In the genomic region with DNA sequence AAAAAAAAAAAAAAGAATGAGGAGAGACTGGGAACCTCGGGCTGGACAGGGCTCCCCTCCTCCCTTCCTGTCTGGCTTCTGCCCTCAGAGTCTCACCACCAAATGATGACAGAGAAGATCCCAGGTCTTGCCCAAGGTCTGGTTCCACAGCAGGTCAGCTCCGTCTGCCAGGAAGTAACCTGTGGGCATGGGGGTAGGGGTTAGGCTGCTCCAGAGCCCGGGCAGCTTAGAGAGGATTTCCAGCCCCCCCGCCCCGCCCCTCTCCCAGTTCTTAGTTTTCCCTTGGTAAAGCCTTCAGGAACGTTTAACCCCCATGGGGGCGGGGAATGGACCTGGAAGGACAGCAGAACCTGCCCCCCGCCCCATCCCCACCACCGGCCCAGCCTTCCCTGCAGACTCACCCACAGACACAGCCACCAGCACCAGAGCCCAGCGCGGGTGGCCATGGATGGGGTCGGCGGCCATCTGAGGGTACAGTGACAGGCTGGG, we compare ENCODE assay signal across 8 cellular contexts. TPM values are rescaled to one million over a fixed set of nuclear protein-coding genes. Genes with fewer than 3 reads are reported as not detected.
DNase-seq lines count a peak whose midpoint lies in the region; ATAC-seq, FAIRE-seq and TF ChIP-seq lines count a peak whose summit lies in the region.

No MANE protein-coding gene starts in this region.

- WGBS in H1 (ENCODE audit: extremely low coverage in 1 of 2, insufficient coverage in 1 of 2, insufficient read length in 1 of 2, insufficient replicate concordance in 2 of 2, low coverage in 1 of 2, low lambda C conversion rate in 2 of 2, missing lambda C conversion rate in 1 of 2), 2 experiments, result 20% methylated on average over 4 of the region's 13 CpGs; no CpG with 5 or more reads in 1 of the 2 experiments

- H3K23ac ChIP-seq in H1 (ENCODE audit: insufficient read length), result no peak overlapping the region

- TF ChIP-seq RAD21 in H1 (IDR thresholded peaks at IDR 0.05 in 1 of 2, conservative IDR thresholded peaks at IDR 0.05 in 1 of 2; ENCODE audit: low read depth in 2 of 2, low read length in 2 of 2), result no peak

- H4K20me1 ChIP-seq in H1 (replicated peaks in 1 of 2; ENCODE audit: control insufficient read depth in 1 of 2, insufficient read depth in 2 of 2, low read length in 2 of 2), result peaks cover 0 to 5% of the 10 kb centered on the region in 2 experiments

- H3K9ac ChIP-seq in H1 (replicated peaks in 1 of 4; ENCODE audit: extremely low read depth in 1 of 4, low read depth in 3 of 4, low read length in 3 of 4) (no peak overlapping the region), mucosa of stomach (ENCODE audit: low read length) (peak overlapping the region; percentile 81)

- H3K4me2 ChIP-seq in H1 (ENCODE audit: insufficient read depth in 1 of 2, low read depth in 2 of 2, low read length in 2 of 2), result peak overlapping the region; percentile 88 to 95

- ATAC-seq in GM21723 (IDR thresholded peaks at IDR 0.05; ENCODE audit: unreplicated experiment), result no peak
- no peak for ATAC-seq in GM18517 (IDR thresholded peaks at IDR 0.05; ENCODE audit: unreplicated experiment)
- no peak for ATAC-seq in GM18498 (IDR thresholded peaks at IDR 0.05; ENCODE audit: unreplicated experiment)

- no peak overlapping the region for H4K8ac ChIP-seq in H1 (ENCODE audit: extremely low read depth, insufficient read depth, low read length)

- no peak overlapping the region for H3K27ac ChIP-seq in H1 (ENCODE audit: low read depth, low read length)

- POLR2A ChIA-PET in AG04449 (lab: Yijun Ruan, JAX) (no interaction called here), H1 (lab: Charles Lee; ENCODE audit: partially characterized antibody) (interaction anchor here (0.7 to 1.5 kb wide), 3 partner anchors 8 to 64 kb away, joined by 3 to 4 read pairs (median 3); no protein-coding TSS in a partner anchor)

- peaks cover 3% of the 10 kb centered on the region; the same call in 1 of the 2 replicates for H3K79me1 ChIP-seq in H1 (ENCODE audit: low read depth, low read length)

- no peak overlapping the region for H2AK5ac ChIP-seq in H1 (ENCODE audit: low read depth, low read length)

- H3K36me3 ChIP-seq in H1 (ENCODE audit: control insufficient read depth in 2 of 4, insufficient read depth in 4 of 4, low read length in 3 of 4) (no peaks in the 10 kb centered on the region), mucosa of stomach (ENCODE audit: control insufficient read depth, insufficient read depth, low read length) (peaks cover 16% of the 10 kb centered on the region)

- H2AFZ ChIP-seq in H1 (ENCODE audit: low read length), result no peak overlapping the region

- no peak for TF ChIP-seq POLR2A in H1 (IDR thresholded peaks at IDR 0.05; ENCODE audit: control extremely low read depth in 1 of 2, low read depth in 2 of 2, low read length in 2 of 2)

- no peak overlapping the region for H2BK5ac ChIP-seq in H1 (ENCODE audit: low read depth, low read length)

- H4K91ac ChIP-seq in H1 (replicated peaks; ENCODE audit: insufficient read length, low read length), result no peak overlapping the region

- no peak overlapping the region for H2BK15ac ChIP-seq in H1 (ENCODE audit: low read length)

- no peak for TF ChIP-seq EP300 in H1 (IDR thresholded peaks at IDR 0.05; ENCODE audit: borderline replicate concordance in 1 of 2, low read depth in 2 of 2, low read length in 2 of 2)

- FAIRE-seq in H1 (lab: Jason Lieb, UNC), result no peak

- no peak overlapping the region for H4K5ac ChIP-seq in H1 (ENCODE audit: insufficient read length, low read depth, low read length)

- CTCF ChIA-PET in AG04449 (lab: Yijun Ruan, JAX) (no interaction called here), H1 (lab: Charles Lee; ENCODE audit: partially characterized antibody) (no interaction called here)

- peak overlapping the region; percentile 63 for H3K4me3 ChIP-seq in AG04449 (ENCODE audit: low read depth, low read length)
- peak overlapping the region in 2 of 4 experiments; percentile 76 to 77; a peak in 4 of 8 replicates for H3K4me3 ChIP-seq in H1 (ENCODE audit: extremely low read depth in 1 of 4, insufficient read depth in 2 of 4, low read depth in 3 of 4, low read length in 4 of 4)
- H3K4me3 ChIP-seq in mucosa of stomach (ENCODE audit: low read length), result no peak overlapping the region

- DNase-seq in AG04449 (ENCODE audit: low read depth, low spot score) (no peak), MV-4-11 (lab: John Stamatoyannopoulos, UW) (peak; percentile 46), H1 (ENCODE audit: low read depth in 1 of 2, low spot score in 2 of 2) (no peak), NCI-H526 (lab: John Stamatoyannopoulos, UW) (no peak)

- no peak overlapping the region for H3K4ac ChIP-seq in H1 (replicated peaks; ENCODE audit: insufficient read length, low read depth, low read length)

- peaks cover 11% of the 10 kb centered on the region; the same call in 1 of the 2 replicates for H3K23me2 ChIP-seq in H1 (ENCODE audit: low read depth, low read length)

- H2BK20ac ChIP-seq in H1 (ENCODE audit: low read length), result no peak overlapping the region

- TF ChIP-seq CTCF in AG04449 (IDR thresholded peaks at IDR 0.05; ENCODE audit: insufficient read depth, low read length, missing control alignments) (no peak), H1 (IDR thresholded peaks at IDR 0.05; ENCODE audit: control extremely low read depth in 1 of 3, insufficient read depth in 1 of 3, low read depth in 1 of 3, low read length in 3 of 3) (no peak)

- H3K27me3 ChIP-seq in H1 (replicated peaks in 1 of 4; ENCODE audit: control insufficient read depth in 3 of 4, extremely low read depth in 1 of 4, insufficient read depth in 3 of 4, low read length in 3 of 4) (peaks cover 0 to 2% (median 0%) of the 10 kb centered on the region in 4 experiments; a peak in 2 of 7 replicates), mucosa of stomach (ENCODE audit: control insufficient read depth, insufficient read depth, low read length) (no peaks in the 10 kb centered on the region)

- H2BK120ac ChIP-seq in H1 (replicated peaks; ENCODE audit: low read depth, low read length), result no peak overlapping the region

- H3K18ac ChIP-seq in H1 (ENCODE audit: extremely low read depth, low read length), result no peak overlapping the region

- H3K56ac ChIP-seq in H1 (replicated peaks; ENCODE audit: insufficient read length, low read depth, low read length), result no peak overlapping the region

- H3K4me1 ChIP-seq in H1 (replicated peaks in 1 of 4; ENCODE audit: control insufficient read depth in 3 of 4, insufficient read depth in 4 of 4, low read length in 3 of 4), result peaks cover 0 to 14% (median 9%) of the 10 kb centered on the region in 4 experiments; a peak in 6 of 7 replicates
- peaks cover 43% of the 10 kb centered on the region for H3K4me1 ChIP-seq in mucosa of stomach (ENCODE audit: control insufficient read depth, insufficient read depth, low read length)

- H2BK12ac ChIP-seq in H1 (ENCODE audit: low read depth, low read length), result no peak overlapping the region

- no peak overlapping the region for H3K14ac ChIP-seq in H1 (ENCODE audit: insufficient read length)

- no peaks in the 10 kb centered on the region for H3K79me2 ChIP-seq in H1 (ENCODE audit: control insufficient read depth in 1 of 2, insufficient read depth in 2 of 2, low read length in 2 of 2)

- H3K9me3 ChIP-seq in H1 (ENCODE audit: insufficient read depth in 2 of 2, low read depth in 1 of 2, low read length in 1 of 2), result no peaks in the 10 kb centered on the region
- H3K9me3 ChIP-seq in mucosa of stomach (ENCODE audit: control insufficient read depth, low read length), result no peaks in the 10 kb centered on the region

RNA-seq across cellular contexts. Expression of gene TLCD2, which starts 0.7 kb away (rescaled TPM):
- total RNA-seq in H1 (2021; fragmentation: NEBNext Ultra II Directional; extraction: Animal tissue kit (Norgen Biotek cat#: 25700)), result 1.3 and 1.4 TPM in 2 replicates
- polyA plus RNA-seq in H1 (2011; rRNA removed), result 0.47 and 0.69 TPM in 2 replicates
- polyA plus RNA-seq in H1 (2011; cell fraction: cytosol; rRNA removed), result 0.83 TPM
- polyA plus RNA-seq in H1 (2011; cell fraction: nucleus; rRNA removed), result 2.2 TPM
- polyA plus RNA-seq in H1 (2012, experiment 1 of 2), result 1.4 to 1.9 TPM (median 1.5 TPM) in 4 replicates
- polyA plus RNA-seq in H1 (2012, experiment 2 of 2), result 0.58 TPM
- 1.9 TPM for polyA plus RNA-seq in H1 (2013, experiment 1 of 2)
- 1.6 TPM for polyA plus RNA-seq in H1 (2013, experiment 2 of 2)
- 0.85 and 1.0 TPM in 2 replicates for polyA minus RNA-seq in H1 (2011; rRNA and poly(A)+ RNA removed)
- polyA minus RNA-seq in H1 (2011; cell fraction: cytosol; rRNA and poly(A)+ RNA removed), result 0.66 TPM
- 2.1 TPM for polyA minus RNA-seq in H1 (2011; cell fraction: nucleus; rRNA and poly(A)+ RNA removed)

RNA-seq across cellular contexts. Expression of gene WDR81, which starts 15.1 kb away (rescaled TPM):
- 12.3 and 13.1 TPM in 2 replicates for total RNA-seq in H1 (2021; fragmentation: NEBNext Ultra II Directional; extraction: Animal tissue kit (Norgen Biotek cat#: 25700))
- polyA plus RNA-seq in H1 (2011; rRNA removed), result 9.1 and 12.9 TPM in 2 replicates
- polyA plus RNA-seq in H1 (2011; cell fraction: cytosol; rRNA removed), result 8.0 TPM
- polyA plus RNA-seq in H1 (2011; cell fraction: nucleus; rRNA removed), result 30.5 TPM
- 7.4 to 14.0 TPM (median 13.7 TPM) in 4 replicates for polyA plus RNA-seq in H1 (2012, experiment 1 of 2)
- polyA plus RNA-seq in H1 (2012, experiment 2 of 2), result 10.3 TPM
- 6.6 TPM for polyA plus RNA-seq in H1 (2013, experiment 1 of 2)
- 5.4 TPM for polyA plus RNA-seq in H1 (2013, experiment 2 of 2)
- polyA minus RNA-seq in H1 (2011; rRNA and poly(A)+ RNA removed), result 7.8 and 8.5 TPM in 2 replicates
- 10.5 TPM for polyA minus RNA-seq in H1 (2011; cell fraction: cytosol; rRNA and poly(A)+ RNA removed)
- polyA minus RNA-seq in H1 (2011; cell fraction: nucleus; rRNA and poly(A)+ RNA removed), result 13.8 TPM

RNA-seq across cellular contexts. Expression of gene PRPF8, which starts 24.8 kb away (rescaled TPM):
- 328 and 329 TPM in 2 replicates for total RNA-seq in H1 (2021; fragmentation: NEBNext Ultra II Directional; extraction: Animal tissue kit (Norgen Biotek cat#: 25700))
- 271 and 337 TPM in 2 replicates for polyA plus RNA-seq in H1 (2011; rRNA removed)
- 171 TPM for polyA plus RNA-seq in H1 (2011; cell fraction: cytosol; rRNA removed)
- 475 TPM for polyA plus RNA-seq in H1 (2011; cell fraction: nucleus; rRNA removed)
- 269 to 356 TPM (median 294 TPM) in 4 replicates for polyA plus RNA-seq in H1 (2012, experiment 1 of 2)
- 746 TPM for polyA plus RNA-seq in H1 (2012, experiment 2 of 2)
- polyA plus RNA-seq in H1 (2013, experiment 1 of 2), result 148 TPM
- 123 TPM for polyA plus RNA-seq in H1 (2013, experiment 2 of 2)
- 610 and 698 TPM in 2 replicates for polyA minus RNA-seq in H1 (2011; rRNA and poly(A)+ RNA removed)
- polyA minus RNA-seq in H1 (2011; cell fraction: cytosol; rRNA and poly(A)+ RNA removed), result 338 TPM
- polyA minus RNA-seq in H1 (2011; cell fraction: nucleus; rRNA and poly(A)+ RNA removed), result 277 TPM

RNA-seq across cellular contexts. Expression of gene SERPINF2, which starts 33.2 kb away (rescaled TPM):
- 1.6 and 1.8 TPM in 2 replicates for total RNA-seq in H1 (2021; fragmentation: NEBNext Ultra II Directional; extraction: Animal tissue kit (Norgen Biotek cat#: 25700))
- 3.2 and 5.5 TPM in 2 replicates for polyA plus RNA-seq in H1 (2011; rRNA removed)
- 3.3 TPM for polyA plus RNA-seq in H1 (2011; cell fraction: cytosol; rRNA removed)
- 2.3 TPM for polyA plus RNA-seq in H1 (2011; cell fraction: nucleus; rRNA removed)
- 1.1 to 2.2 TPM (median 1.7 TPM) in 4 replicates for polyA plus RNA-seq in H1 (2012, experiment 1 of 2)
- 1.3 TPM for polyA plus RNA-seq in H1 (2012, experiment 2 of 2)
- polyA plus RNA-seq in H1 (2013, experiment 1 of 2), result 0.81 TPM
- 0.81 TPM for polyA plus RNA-seq in H1 (2013, experiment 2 of 2)
- polyA minus RNA-seq in H1 (2011; rRNA and poly(A)+ RNA removed), result 0.73 and 0.82 TPM in 2 replicates
- 1.8 TPM for polyA minus RNA-seq in H1 (2011; cell fraction: cytosol; rRNA and poly(A)+ RNA removed)
- polyA minus RNA-seq in H1 (2011; cell fraction: nucleus; rRNA and poly(A)+ RNA removed), result 0.60 TPM

RNA-seq across cellular contexts. Expression of gene SERPINF1, which starts 52.4 kb away (rescaled TPM):
- 41.5 and 42.3 TPM in 2 replicates for total RNA-seq in H1 (2021; fragmentation: NEBNext Ultra II Directional; extraction: Animal tissue kit (Norgen Biotek cat#: 25700))
- 136 and 161 TPM in 2 replicates for polyA plus RNA-seq in H1 (2011; rRNA removed)
- polyA plus RNA-seq in H1 (2011; cell fraction: cytosol; rRNA removed), result 112 TPM
- polyA plus RNA-seq in H1 (2011; cell fraction: nucleus; rRNA removed), result 138 TPM
- 44.7 to 50.6 TPM (median 49.2 TPM) in 4 replicates for polyA plus RNA-seq in H1 (2012, experiment 1 of 2)
- 62.1 TPM for polyA plus RNA-seq in H1 (2012, experiment 2 of 2)
- 94.4 TPM for polyA plus RNA-seq in H1 (2013, experiment 1 of 2)
- 101 TPM for polyA plus RNA-seq in H1 (2013, experiment 2 of 2)
- polyA minus RNA-seq in H1 (2011; rRNA and poly(A)+ RNA removed), result 45.7 and 57.7 TPM in 2 replicates
- 29.4 TPM for polyA minus RNA-seq in H1 (2011; cell fraction: cytosol; rRNA and poly(A)+ RNA removed)
- polyA minus RNA-seq in H1 (2011; cell fraction: nucleus; rRNA and poly(A)+ RNA removed), result 23.2 TPM
